Comparison of ENCODE assay signal across 8 cellular contexts in genomic region chr16:4615389-4616046, GRCh38. TPM values are rescaled to one million over a fixed set of nuclear protein-coding genes. Genes with fewer than 3 reads are reported as not detected.
DNase-seq lines count a peak whose midpoint lies in the region; ATAC-seq and TF ChIP-seq lines count a peak whose summit lies in the region.

No MANE protein-coding gene starts in this region.

- no peaks in the 10 kb centered on the region for H3K27me3 ChIP-seq in fibroblast of lung (ENCODE audit: control insufficient read depth, insufficient read depth, low read length)
- H3K27me3 ChIP-seq in rectal smooth muscle tissue (ENCODE audit: control insufficient read depth, insufficient read depth, low read length): no peaks in the 10 kb centered on the region

- H3K4me2 ChIP-seq in fibroblast of lung (ENCODE audit: extremely low read depth, insufficient read depth, low read length): peak overlapping the region; percentile 69

- H3K9ac ChIP-seq in fibroblast of lung (ENCODE audit: insufficient read depth, low read length) (peak overlapping the region; percentile 4), rectal smooth muscle tissue (ENCODE audit: low read length) (peak overlapping the region; percentile 53)

- H3K79me2 ChIP-seq in fibroblast of lung (ENCODE audit: control insufficient read depth, insufficient read depth, low read length): peaks cover 25% of the 10 kb centered on the region

- no peaks in the 10 kb centered on the region for H3K27me3 Mint-ChIP-seq in T-cell

- no peaks in the 10 kb centered on the region for H3K36me3 ChIP-seq in fibroblast of lung (ENCODE audit: control insufficient read depth, insufficient read depth, low read length)
- H3K36me3 ChIP-seq in rectal smooth muscle tissue (ENCODE audit: control insufficient read depth, insufficient read depth, low read length): no peaks in the 10 kb centered on the region

- H3K4me3 ChIP-seq in GM08714 (ENCODE audit: low read length): peak overlapping the region; percentile 86; the same call in 1 of the 2 replicates
- peak overlapping the region in 2 of 4 experiments; percentile 12 to 75 for H3K4me3 ChIP-seq in fibroblast of lung (replicated peaks in 1 of 4; ENCODE audit: control extremely low read depth in 1 of 4, insufficient read depth in 1 of 4, low read depth in 3 of 4, low read length in 4 of 4)
- peak overlapping the region; percentile 94 for H3K4me3 ChIP-seq in rectal smooth muscle tissue (ENCODE audit: low read length)

- CTCF ChIA-PET in T-cell (lab: Charles Lee): interaction anchor here in 1 of 2 donors (0.6 to 3.3 kb wide), 11 partner anchors 9 to 361 kb away, joined by 3 to 22 read pairs (median 4); partner anchors contain the start of genes ANKS3, DNAAF8 and MGRN1

- H3K36me3 Mint-ChIP-seq in T-cell: no peaks in the 10 kb centered on the region

- H3K27ac ChIP-seq in fibroblast of lung (ENCODE audit: insufficient read depth, low read length): peak overlapping the region; percentile 80
- peak overlapping the region; percentile 95 for H3K27ac ChIP-seq in rectal smooth muscle tissue (ENCODE audit: low read depth, low read length)

- H3K4me1 ChIP-seq in fibroblast of lung (ENCODE audit: control insufficient read depth, extremely low read depth, insufficient read depth, low read length) (peaks cover 5% of the 10 kb centered on the region), rectal smooth muscle tissue (ENCODE audit: control insufficient read depth, insufficient read depth, low read length) (peaks cover 21% of the 10 kb centered on the region)

- peaks cover 38 to 46% (median 40%) of the 10 kb centered on the region in 3 donors for H3K4me1 Mint-ChIP-seq in T-cell

- H3K4me3 Mint-ChIP-seq in T-cell: peak overlapping the region; percentile 91 to 93 (median 92)

- H2AFZ ChIP-seq in fibroblast of lung (ENCODE audit: low read length): peak overlapping the region; percentile 85

- H3K27ac Mint-ChIP-seq in T-cell: peak overlapping the region; percentile 91 to 93

- H3K9me3 ChIP-seq in fibroblast of lung (ENCODE audit: control insufficient read depth, insufficient read depth, low read depth, low read length): no peaks in the 10 kb centered on the region

- DNase-seq in T-cell (peak in 2 of 34 experiments; percentile 12 to 24), fibroblast of lung (ENCODE audit: low read depth in 2 of 2) (no peak), UCSD-AML1 (lab: John Stamatoyannopoulos, UW; ENCODE audit: unreplicated experiment) (no peak), D341Med (ENCODE audit: low spot score) (no peak)
- no peak for DNase-seq in central memory CD4-positive, alpha-beta T cell

- POLR2A ChIA-PET in T-cell (lab: Charles Lee): interaction anchor here in 1 of 2 donors (0.6 to 1.4 kb wide), 5 partner anchors 9 to 264 kb away, joined by 4 to 14 read pairs (median 4); partner anchors contain the start of genes CDIP1 and MGRN1

- ATAC-seq in T-cell (replicated peaks in 1 of 4) (no peak), HG03196 (IDR thresholded peaks at IDR 0.05; ENCODE audit: unreplicated experiment) (no peak)

- H3K9me3 Mint-ChIP-seq in T-cell: no peaks in the 10 kb centered on the region

- no peak for TF ChIP-seq CTCF in fibroblast of lung (conservative IDR thresholded peaks at IDR 0.05 in 1 of 2, IDR thresholded peaks at IDR 0.05 in 1 of 2; ENCODE audit: low read depth in 1 of 2, low read length in 2 of 2)

- H4K20me1 ChIP-seq in fibroblast of lung (ENCODE audit: control insufficient read depth, extremely low read depth, insufficient read depth, low read length): no peaks in the 10 kb centered on the region

RNA-seq across cellular contexts. Expression of gene UBALD1, which starts 0.8 kb away (rescaled TPM):
- total RNA-seq in T-cell (10 to 100 TPM; 26.0 to 53.1 (median 47.6) TPM), fibroblast of lung (3.6 and 4.4 TPM in 2 replicates)
- 2.2 and 3.7 TPM in 2 replicates for polyA plus RNA-seq in fibroblast of lung
- polyA plus RNA-seq in fibroblast of lung (2012): 16.1 and 20.2 TPM in 2 replicates
- 4.7 and 6.0 TPM in 2 replicates for polyA minus RNA-seq in fibroblast of lung (ENCODE audit: low replicate concordance)

RNA-seq across cellular contexts. Expression of gene MGRN1, which starts 9.1 kb away (rescaled TPM):
- total RNA-seq in T-cell: 10 to 100 TPM; 63.1 to 76.8 (median 72.2) TPM
- 15.9 and 26.1 TPM in 2 replicates for total RNA-seq in fibroblast of lung
- 5.4 and 9.6 TPM in 2 replicates for polyA plus RNA-seq in fibroblast of lung
- 36.1 and 49.0 TPM in 2 replicates for polyA plus RNA-seq in fibroblast of lung (2012)
- 75.9 and 78.4 TPM in 2 replicates for polyA minus RNA-seq in fibroblast of lung (ENCODE audit: low replicate concordance)

RNA-seq across cellular contexts. Expression of gene C16orf96, which starts 59.4 kb away (rescaled TPM):
- total RNA-seq in T-cell (under 1 TPM; 0.30 to 0.66 (median 0.50) TPM), fibroblast of lung (under 0.01 TPM in 2 replicates)
- polyA plus RNA-seq in fibroblast of lung: 0.01 TPM in 1 of 2 replicates, not detected in the other
- polyA plus RNA-seq in fibroblast of lung (2012): not detected in 2 replicates
- polyA minus RNA-seq in fibroblast of lung (ENCODE audit: low replicate concordance): not detected in 2 replicates
